ENCODE assay signal across 14 cellular contexts in genomic region chr17:15440347-15440746, GRCh38. TPM values are rescaled to one million over a fixed set of nuclear protein-coding genes. Genes with fewer than 3 reads are reported as not detected.
DNase-seq lines count a peak whose midpoint lies in the region; ATAC-seq and TF ChIP-seq lines count a peak whose summit lies in the region.
"Had no signal": no experiment of that assay in that cellular context is flagged by ENCODE, and none has a peak within 500 bp of the region (broad histone marks: within the 10 kb centered on the region; RNA-seq: fewer than 3 reads in every experiment).

No MANE protein-coding gene starts in this region.

- no peak for TF ChIP-seq CTCF in left lung (IDR thresholded peaks at IDR 0.05)
- TF ChIP-seq CTCF in ascending aorta (IDR thresholded peaks at IDR 0.05): no peak

- no peak overlapping the region for H3K27ac ChIP-seq in left lung
- no peak overlapping the region for H3K27ac ChIP-seq in ascending aorta
- H3K27ac ChIP-seq: C4-2B, SJCRH30 had no signal

- H3K9me3 ChIP-seq in left lung: no peaks in the 10 kb centered on the region
- no peaks in the 10 kb centered on the region for H3K9me3 ChIP-seq in ascending aorta
- H3K9me3 ChIP-seq: SJCRH30 had no signal

- peaks cover 0 to 20% of the 10 kb centered on the region in 2 donors for H3K4me1 ChIP-seq in left lung
- no peaks in the 10 kb centered on the region for H3K4me1 ChIP-seq in ascending aorta

- no peaks in the 10 kb centered on the region for H3K27me3 ChIP-seq in left lung
- no peaks in the 10 kb centered on the region for H3K27me3 ChIP-seq in ascending aorta
- H3K27me3 ChIP-seq: SJCRH30 had no signal

- H3K36me3 ChIP-seq in left lung (peaks cover 0 to 4% of the 10 kb centered on the region in 2 donors), ascending aorta (peaks cover 3 to 7% of the 10 kb centered on the region in 2 donors)
- H3K36me3 ChIP-seq: SJCRH30 had no signal

- DNase-seq in EH (ENCODE audit: low read depth) (peak; percentile 30), MV-4-11 (lab: John Stamatoyannopoulos, UW) (peak; percentile 96), SKM-1 (lab: John Stamatoyannopoulos, UW; ENCODE audit: unreplicated experiment) (peak; percentile 9), posterior vena cava (ENCODE audit: low spot score) (peak; percentile 73), NCI-H1417 (lab: John Stamatoyannopoulos, UW) (no peak), left lung (no peak), ascending aorta (ENCODE audit: low spot score in 2 of 2) (no peak)
- DNase-seq: Karpas-422, MM.1S, NCI-H146, NCI-H510A treated with DMSO at 0.1 percent for 48 hours, SJCRH30 had no signal

- no peak for ATAC-seq in left lung

- no peak overlapping the region for H3K4me3 ChIP-seq in left lung
- H3K4me3 ChIP-seq in ascending aorta: no peak overlapping the region
- H3K4me3 ChIP-seq: SJCRH30 had no signal

- intact Hi-C loops in posterior vena cava (cut with DNase I): no loop called here
- intact Hi-C loops in left lung (cut with DNase I): no loop called here
- intact Hi-C loops in ascending aorta (cut with DNase I): no loop called here

RNA-seq across cellular contexts. Expression of gene CDRT4, which starts 27.1 kb away (rescaled TPM):
- total RNA-seq in posterior vena cava (1 to 10 TPM; 4.5 TPM), left lung (1 to 10 TPM; 2.7 to 6.1 TPM), ascending aorta (3.7 TPM)
- total RNA-seq: H4 had no signal

Comparison
In these comparisons a context has a peak if more than half of its experiments do, and no peak if none do; other contexts are left out.
1. DNase-seq: peak in EH (single experiment), MV-4-11 (single experiment), SKM-1 (single experiment) and posterior vena cava (single experiment); none in NCI-H1417 (0 of 3), left lung (0 of 2) and ascending aorta (0 of 2).